ENCODE assay signal across 8 cellular contexts in genomic region chr10:6201511-6201975, GRCh38. TPM values are rescaled to one million over a fixed set of nuclear protein-coding genes. Genes with fewer than 3 reads are reported as not detected.
A peak's percentile ranks its signal among the peaks of the same experiment; 100 is the strongest.
DNase-seq lines count a peak whose midpoint lies in the region; ATAC-seq and TF ChIP-seq lines count a peak whose summit lies in the region.

No MANE protein-coding gene starts in this region.

- intact Hi-C loops in Right ventricle myocardium inferior (cut with DNase I) = no loop called here
- intact Hi-C loops in transverse colon (cut with DNase I; ENCODE audit: low total_unique reads) = loop anchor here (5.0 kb wide), 3 partner anchors 39 to 114 kb away; partner anchors contain the start of gene RBM17

- H3K27ac ChIP-seq in parathyroid adenoma (no peak overlapping the region), transverse colon (peak overlapping the region; percentile 91 to 100 (median 93))

- TF ChIP-seq POLR2A in transverse colon (IDR thresholded peaks at IDR 0.05) = no peak

- in situ Hi-C loops in transverse colon (cut with MboI; ENCODE audit: low pct_ligation_motif_present in 1 of 4, low pct_unique_long_range_greater_than_20kb in 1 of 4, low sequenced_read_pairs in 3 of 4) = loop anchor here in 2 of 4 donors (10.0 kb wide), 2 partner anchors 57 to 87 kb away; no protein-coding TSS in a partner anchor

- TF ChIP-seq CTCF in parathyroid adenoma (IDR thresholded peaks at IDR 0.05) (no peak), transverse colon (IDR thresholded peaks at IDR 0.05) (no peak)

- H3K9me3 ChIP-seq in parathyroid adenoma (ENCODE audit: control insufficient read depth, low read length) (no peaks in the 10 kb centered on the region), transverse colon (no peaks in the 10 kb centered on the region)

- H3K4me1 ChIP-seq in parathyroid adenoma (peaks cover 3% of the 10 kb centered on the region), transverse colon (peaks cover 15 to 35% (median 33%) of the 10 kb centered on the region in 4 donors)

- 0% methylated on average over 23 of the region's 51 CpGs; no CpG with 5 or more reads in 1 of the 2 donors for WGBS in transverse colon (ENCODE audit: low coverage in 1 of 2), 2 donors

- no peak overlapping the region for H3K9ac ChIP-seq in parathyroid adenoma

- no peaks in the 10 kb centered on the region for H3K79me2 ChIP-seq in parathyroid adenoma

- H3K27me3 ChIP-seq in parathyroid adenoma (ENCODE audit: control insufficient read depth, insufficient read depth, low read length) (no peaks in the 10 kb centered on the region), transverse colon (no peaks in the 10 kb centered on the region)

- ATAC-seq in GM18861 (IDR thresholded peaks at IDR 0.05; ENCODE audit: unreplicated experiment) (peak; percentile 50), HG03135 (IDR thresholded peaks at IDR 0.05; ENCODE audit: unreplicated experiment) (peak; percentile 47), Right ventricle myocardium inferior (peak; percentile 69)

- H3K4me2 ChIP-seq in parathyroid adenoma (ENCODE audit: low read length) = peak overlapping the region; percentile 93

- no peak for TF ChIP-seq EP300 in transverse colon (IDR thresholded peaks at IDR 0.05; ENCODE audit: low read depth)

- peak overlapping the region; percentile 65 for H2AFZ ChIP-seq in parathyroid adenoma

- H3K4me3 ChIP-seq in parathyroid adenoma (ENCODE audit: low read depth, low read length) = peak overlapping the region; percentile 80
- peak overlapping the region; percentile 29 to 72 (median 52) for H3K4me3 ChIP-seq in transverse colon

- peak; percentile 65 for DNase-seq in 8988T
- DNase-seq in RKO (ENCODE audit: low spot score) = peak; percentile 53
- peak; percentile 83 for DNase-seq in activated naive CD4-positive, alpha-beta T cell treated with Interleukin-2 at 50 U/mL for 16 hours
- peak; percentile 91 for DNase-seq in Right ventricle myocardium inferior (ENCODE audit: missing footprints)
- peak; percentile 80 for DNase-seq in transverse colon

- H3K36me3 ChIP-seq in parathyroid adenoma (ENCODE audit: control insufficient read depth, insufficient read depth, low read length) = no peaks in the 10 kb centered on the region
- no peaks in the 10 kb centered on the region for H3K36me3 ChIP-seq in transverse colon

RNA-seq across cellular contexts. Expression of gene PFKFB3, which starts 1.2 kb away (rescaled TPM):
- total RNA-seq in Right ventricle myocardium inferior (28.1 TPM), transverse colon (10 to 100 TPM; 16.9 to 29.9 (median 20.2) TPM)
